8 cellular contexts compared by ENCODE assay signal in genomic region chr1:182391362-182392044, GRCh38. TPM values are rescaled to one million over a fixed set of nuclear protein-coding genes. Genes with fewer than 3 reads are reported as not detected.
DNase-seq lines count a peak whose midpoint lies in the region; ATAC-seq and TF ChIP-seq lines count a peak whose summit lies in the region.

Gene GLUL, minus strand, starts transcription at chr1:182391790. Its CDS starts 3,053 bp downstream, at chr1:182388737.

- intact Hi-C loops in Caco-2 (cut with micrococcal nuclease; ENCODE audit: unreplicated experiment): loop anchor here (2.0 to 5.0 kb wide), 2 partner anchors 83 to 289 kb away; no protein-coding TSS in a partner anchor
- intact Hi-C loops in mucosa of descending colon (cut with DNase I, micrococcal nuclease): loop anchor here (5.0 to 10.0 kb wide), 3 partner anchors 87 to 307 kb away; no protein-coding TSS in a partner anchor

- H3K27ac Mint-ChIP-seq in Caco-2 (ENCODE audit: unreplicated experiment): peak within 1 kb of the TSS; percentile 97

- BruUV-seq in Caco-2 (replicated peaks; lab: Mats Ljungman, UMichigan): no TSS peak

- H3K4me3 ChIP-seq in Caco-2 (ENCODE audit: low read depth, low read length) (peak within 1 kb of the TSS; percentile 95), NT2/D1 (ENCODE audit: insufficient read length, low read depth) (peak within 1 kb of the TSS; percentile 85), epithelial cell of proximal tubule (ENCODE audit: low read depth, low read length) (peak within 1 kb of the TSS; percentile 89), mucosa of descending colon (peak within 1 kb of the TSS; percentile 91)

- CTCF ChIA-PET in Caco-2 (lab: Charles Lee): interaction anchor here (0.7 to 1.7 kb wide), 4 partner anchors 248 to 1063 kb away, joined by 4 to 8 read pairs (median 6); no protein-coding TSS in a partner anchor

- DNase-seq in Caco-2 (peak; percentile 95 to 98), HUDEP-2 (lab: John Stamatoyannopoulos, UW; ENCODE audit: unreplicated experiment in 76 of 76) (peak in 75 of 76 experiments; percentile 22 to 92 (median 85)), NT2/D1 (ENCODE audit: low read depth, low spot score) (peak; percentile 97), activated T-cell treated with anti-CD3 and anti-CD28 coated beads for 4 hours (peak; percentile 49), epithelial cell of proximal tubule (ENCODE audit: low read depth) (no peak), mucosa of descending colon (peak; percentile 94 to 96 (median 94))
- DNase-seq in stimulated activated CD8-positive, alpha-beta memory T cell treated with anti-CD3 and anti-CD28 coated beads, Interleukin-4, amount 100 ng/mL, for 24 hours (ENCODE audit: low read depth): peak; percentile 40

- no peaks in the 10 kb centered on the region for H3K27me3 Mint-ChIP-seq in Caco-2 (ENCODE audit: insufficient read depth, unreplicated experiment)

- ATAC-seq in GM21390 (IDR thresholded peaks at IDR 0.05; ENCODE audit: unreplicated experiment) (peak; percentile 74), mucosa of descending colon (peak; percentile 90)

- peaks cover 11% of the 10 kb centered on the region for H3K36me3 ChIP-seq in Caco-2 (ENCODE audit: control insufficient read depth, insufficient read depth, low read length)
- peaks cover 42% of the 10 kb centered on the region for H3K36me3 ChIP-seq in NT2/D1 (ENCODE audit: insufficient read depth, insufficient read length, low read length)
- peaks cover 10% of the 10 kb centered on the region for H3K36me3 ChIP-seq in mucosa of descending colon (ENCODE audit: low read depth)

- peak within 1 kb of the TSS; percentile 99 for H3K4me3 Mint-ChIP-seq in Caco-2 (ENCODE audit: unreplicated experiment)

- peaks cover 55% of the 10 kb centered on the region for H3K36me3 Mint-ChIP-seq in Caco-2 (ENCODE audit: insufficient read depth, unreplicated experiment)

- TF ChIP-seq CTCF in Caco-2 (IDR thresholded peaks at IDR 0.05; ENCODE audit: insufficient read depth in 1 of 2, low read depth in 1 of 2, low read length in 1 of 2, severe bottlenecking in 1 of 2, unreplicated experiment in 1 of 2) (no peak), epithelial cell of proximal tubule (conservative IDR thresholded peaks at IDR 0.05; ENCODE audit: low read depth, low read length) (no peak), mucosa of descending colon (IDR thresholded peaks at IDR 0.05) (no peak)

- H3K4me1 ChIP-seq in Caco-2 (peaks cover 24% of the 10 kb centered on the region), NT2/D1 (ENCODE audit: insufficient read depth, insufficient read length) (peaks cover 2% of the 10 kb centered on the region), mucosa of descending colon (ENCODE audit: low read depth) (peaks cover 19% of the 10 kb centered on the region)

- H3K9me3 ChIP-seq in Caco-2 (no peaks in the 10 kb centered on the region), NT2/D1 (ENCODE audit: insufficient read depth, low read length) (no peaks in the 10 kb centered on the region), mucosa of descending colon (no peaks in the 10 kb centered on the region)

- POLR2A ChIA-PET in Caco-2 (lab: Charles Lee): interaction anchor here (0.5 to 1.3 kb wide), 19 partner anchors 9 to 391 kb away, joined by 3 to 17 read pairs (median 4); no protein-coding TSS in a partner anchor

- H3K27me3 ChIP-seq in Caco-2 (replicated peaks; ENCODE audit: control insufficient read depth, insufficient read depth, low read length): no peaks in the 10 kb centered on the region
- H3K27me3 ChIP-seq in NT2/D1 (ENCODE audit: insufficient read depth, insufficient read length): peaks cover 5% of the 10 kb centered on the region

- peaks cover 22% of the 10 kb centered on the region for H3K4me1 Mint-ChIP-seq in Caco-2 (ENCODE audit: low read depth, unreplicated experiment)

- no peaks in the 10 kb centered on the region for H3K9me3 Mint-ChIP-seq in Caco-2 (ENCODE audit: unreplicated experiment)

- peak within 1 kb of the TSS; percentile 95 for H3K9ac ChIP-seq in NT2/D1 (ENCODE audit: insufficient read length, low read depth)

RNA-seq across cellular contexts. Expression of gene GLUL, which starts in this region (rescaled TPM):
- total RNA-seq in Caco-2 (2022): 394 TPM in 2 replicates
- total RNA-seq in epithelial cell of proximal tubule: 122 and 137 TPM in 2 replicates
- total RNA-seq in mucosa of descending colon: 100 to 1,000 TPM; 364 to 851 (median 517) TPM
